8 cellular contexts compared by ENCODE assay signal in genomic region chr5:37722236-37723146, GRCh38.
A peak's percentile ranks its signal among the peaks of the same experiment; 100 is the strongest.
DNase-seq lines count a peak whose midpoint lies in the region; ATAC-seq, FAIRE-seq and TF ChIP-seq lines count a peak whose summit lies in the region.

No MANE protein-coding gene starts in this region.

- DNase-seq in H54 (ENCODE audit: insufficient read length, low spot score) (no peak), MM.1S (no peak), astrocyte of the cerebellum (ENCODE audit: low read depth) (peak; percentile 98), NCI-H1417 treated with DMSO at 0.1 percent for 48 hours (lab: John Stamatoyannopoulos, UW) (no peak), COLO668 (lab: John Stamatoyannopoulos, UW; ENCODE audit: unreplicated experiment) (no peak), endodermal cell (no peak)
- DNase-seq in stimulated activated CD4-positive, alpha-beta T cell treated with anti-CD3 and anti-CD28 coated beads, Interleukin-2, amount 100 ng/mL, for 24 hours: peak; percentile 13 to 40

- H3K4me3 Mint-ChIP-seq in endodermal cell: no peak overlapping the region

- H3K4me3 ChIP-seq in MM.1S (ENCODE audit: low read length) (no peak overlapping the region), astrocyte of the cerebellum (ENCODE audit: low read depth, low read length) (no peak overlapping the region), endodermal cell (ENCODE audit: low read length) (no peak overlapping the region)

- H3K9me3 ChIP-seq in MM.1S (replicated peaks; ENCODE audit: insufficient read depth, low read length) (no peaks in the 10 kb centered on the region), endodermal cell (ENCODE audit: control insufficient read depth, low read length) (no peaks in the 10 kb centered on the region)

- H2AFZ ChIP-seq in MM.1S (ENCODE audit: low read length): no peak overlapping the region

- no peaks in the 10 kb centered on the region for H3K79me2 ChIP-seq in MM.1S (ENCODE audit: low read length)

- H3K4me1 ChIP-seq in MM.1S (ENCODE audit: low read length) (peaks cover 24% of the 10 kb centered on the region), endodermal cell (ENCODE audit: control insufficient read depth, insufficient read depth, low read length) (peaks cover 2% of the 10 kb centered on the region)

- H3K27me3 ChIP-seq in MM.1S (replicated peaks; ENCODE audit: insufficient read depth, low read length) (no peaks in the 10 kb centered on the region), endodermal cell (ENCODE audit: control insufficient read depth, insufficient read depth, low read length, poor library complexity, severe bottlenecking) (no peaks in the 10 kb centered on the region)

- peak overlapping the region; percentile 55 for H3K4me2 ChIP-seq in MM.1S (ENCODE audit: low read depth, low read length)

- peak; percentile 100 for FAIRE-seq in H54 (lab: Jason Lieb, UNC)

- H3K27me3 Mint-ChIP-seq in endodermal cell (ENCODE audit: insufficient read depth): no peaks in the 10 kb centered on the region

- H3K4me1 Mint-ChIP-seq in endodermal cell: peaks cover 13% of the 10 kb centered on the region

- TF ChIP-seq CTCF in MM.1S (IDR thresholded peaks at IDR 0.05; ENCODE audit: low read length): no peak
- TF ChIP-seq CTCF in astrocyte of the cerebellum (IDR thresholded peaks at IDR 0.05; ENCODE audit: low read depth, low read length, missing control alignments): no peak
- no peak for TF ChIP-seq CTCF in endodermal cell (conservative IDR thresholded peaks at IDR 0.05)

- in situ Hi-C loops in astrocyte of the cerebellum (cut with HindIII; ENCODE audit: low sequenced_read_pairs): no loop called here

- H3K9ac ChIP-seq in MM.1S (ENCODE audit: low read length): no peak overlapping the region
- H3K9ac ChIP-seq in endodermal cell (ENCODE audit: extremely low read depth, low read length, poor library complexity, severe bottlenecking): no peak overlapping the region

- ATAC-seq in GM18505 (IDR thresholded peaks at IDR 0.05; ENCODE audit: unreplicated experiment): peak; percentile 53

- WGBS in endodermal cell (ENCODE audit: insufficient coverage in 1 of 2, insufficient read length in 1 of 2), 2 experiments: 90 to 97% methylated on average over 1 to 6 of the region's 6 CpGs

- H3K36me3 ChIP-seq in MM.1S (replicated peaks; ENCODE audit: insufficient read depth, low read length) (no peaks in the 10 kb centered on the region), endodermal cell (ENCODE audit: control insufficient read depth, insufficient read depth, low read length) (no peaks in the 10 kb centered on the region)

- peaks cover 4% of the 10 kb centered on the region for H3K36me3 Mint-ChIP-seq in endodermal cell (ENCODE audit: low read depth)

- H3K9me2 ChIP-seq in MM.1S (replicated peaks; ENCODE audit: insufficient read depth, low read length): no peaks in the 10 kb centered on the region

- H3K9me3 Mint-ChIP-seq in endodermal cell: no peaks in the 10 kb centered on the region

- no peak for TF ChIP-seq POLR2A in GM18505 (IDR thresholded peaks at IDR 0.05; ENCODE audit: borderline replicate concordance, extremely low read depth, insufficient read depth, insufficient read length)
- no peak for TF ChIP-seq POLR2A in H54 (IDR thresholded peaks at IDR 0.05; ENCODE audit: low read depth, low read length)

- H3K27ac Mint-ChIP-seq in endodermal cell: no peak overlapping the region

- H3K27ac ChIP-seq in MM.1S (ENCODE audit: low read length) (peak overlapping the region; percentile 80; the same call in 1 of the 2 replicates), endodermal cell (ENCODE audit: low read depth, low read length) (no peak overlapping the region)

- H4K20me1 ChIP-seq in MM.1S (ENCODE audit: insufficient read depth, low read length): no peaks in the 10 kb centered on the region

- peaks cover 11% of the 10 kb centered on the region for H3F3A ChIP-seq in MM.1S (ENCODE audit: insufficient read depth, low read length)

Comparison
In these comparisons a context has a peak if more than half of its experiments do, and no peak if none do; other contexts are left out.
1. DNase-seq: peak in astrocyte of the cerebellum (single experiment) and stimulated activated CD4-positive, alpha-beta T cell treated with anti-CD3 and anti-CD28 coated beads, Interleukin-2, amount 100 ng/mL, for 24 hours (2 of 2); none in H54 (single experiment), MM.1S (single experiment), NCI-H1417 treated with DMSO at 0.1 percent for 48 hours (single experiment), COLO668 (single experiment) and endodermal cell (single experiment).